18 cellular contexts compared by ENCODE assay signal in the genomic region with DNA sequence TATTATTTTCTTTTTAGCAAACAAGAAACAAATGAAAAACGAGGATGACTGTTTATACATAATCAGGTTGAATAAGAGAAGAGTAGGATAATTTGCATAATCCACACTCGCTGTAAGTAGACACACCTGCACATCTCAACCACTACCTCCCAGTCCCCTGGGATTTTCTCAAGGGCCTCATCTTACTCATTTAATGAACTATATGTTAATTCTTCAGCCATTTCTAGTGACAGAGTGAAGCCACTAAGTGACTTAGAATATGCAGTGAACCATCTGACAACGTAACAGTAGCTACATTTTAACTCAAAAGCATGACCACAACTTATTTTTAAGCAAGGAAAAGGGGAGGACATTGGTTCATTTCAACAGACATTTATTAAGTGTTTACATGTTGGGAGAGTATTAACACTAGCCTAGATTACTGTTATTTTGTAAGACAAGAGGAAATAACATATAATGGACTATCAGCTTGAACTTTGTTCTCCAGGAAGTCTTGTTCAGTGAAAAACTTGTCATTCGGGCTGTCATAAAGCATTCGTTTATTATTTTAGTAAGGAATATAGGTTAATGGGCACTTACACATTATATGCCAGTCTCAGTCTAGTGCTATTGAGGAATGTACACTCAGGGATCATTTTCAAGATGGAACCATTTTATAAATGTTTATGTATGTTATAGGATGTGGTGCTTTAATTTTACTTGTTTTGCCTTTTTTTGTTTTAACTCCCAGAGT.
DNase-seq lines count a peak whose midpoint lies in the region; ATAC-seq, FAIRE-seq and TF ChIP-seq lines count a peak whose summit lies in the region.
"Had no signal": no experiment of that assay in that cellular context is flagged by ENCODE, and none has a peak within 500 bp of the region (broad histone marks: within the 10 kb centered on the region; RNA-seq: fewer than 3 reads in every experiment).

No MANE protein-coding gene starts in this region.

- H3K4me3 ChIP-seq in GM12878: no peak overlapping the region
- H3K4me3 ChIP-seq in BE2C (ENCODE audit: low read depth, low read length): no peak overlapping the region
- H3K4me3 ChIP-seq: sigmoid colon, SJCRH30 had no signal

- peak; percentile 53 for ATAC-seq in GM18909 (IDR thresholded peaks at IDR 0.05; ENCODE audit: poor library complexity, unreplicated experiment)
- peak; percentile 79 for ATAC-seq in GM21786 (IDR thresholded peaks at IDR 0.05; ENCODE audit: unreplicated experiment)
- peak; percentile 77 for ATAC-seq in HG03175 (IDR thresholded peaks at IDR 0.05; ENCODE audit: unreplicated experiment)
- peak; percentile 92 for ATAC-seq in GM12878
- ATAC-seq: left lobe of liver had no signal

- H3K79me2 ChIP-seq in GM12878 (ENCODE audit: control insufficient read depth, insufficient read depth, low read length): no peaks in the 10 kb centered on the region

- DNase-seq in GM12878 (ENCODE audit: low read depth, low spot score) (no peak), cerebellar nuclear complex (lab: John Stamatoyannopoulos, UW) (no peak), BE2C (no peak), activated gamma-delta T cell (lab: John Stamatoyannopoulos, UW) (no peak)
- DNase-seq: activated CD4-positive, alpha-beta T cell treated with anti-CD3 and anti-CD28 coated beads, Interleukin-2, amount 50 U/mL, for 4 hours; activated T-cell treated with anti-CD3 and anti-CD28 coated beads, Interleukin-2, amount 50 U/mL, for 48 hours; endodermal cell; MV-4-11; NCI-H226; occipital lobe; OCI-M1; sigmoid colon; SJCRH30 had no signal

- H3K9me3 ChIP-seq in GM12878 (replicated peaks; ENCODE audit: control insufficient read depth, insufficient read depth, low read length) (no peaks in the 10 kb centered on the region), BE2C (no peaks in the 10 kb centered on the region)
- H3K9me3 ChIP-seq: sigmoid colon, SJCRH30 had no signal

- H2AFZ ChIP-seq in GM12878 (ENCODE audit: control insufficient read depth, low read depth, low read length): no peak overlapping the region

- no peaks in the 10 kb centered on the region for H4K20me1 ChIP-seq in GM12878 (ENCODE audit: control insufficient read depth, insufficient read depth)

- no peak for TF ChIP-seq POLR2A in GM12878 (IDR thresholded peaks at IDR 0.05; ENCODE audit: low read depth, low read length)

- no peak for FAIRE-seq in GM12878 (lab: Jason Lieb, UNC)
- FAIRE-seq: D721Med had no signal

- H3K36me3 ChIP-seq in GM12878 (ENCODE audit: control insufficient read depth in 2 of 2, insufficient read depth in 2 of 2, low read length in 1 of 2): no peaks in the 10 kb centered on the region
- no peaks in the 10 kb centered on the region for H3K36me3 ChIP-seq in BE2C
- H3K36me3 ChIP-seq: sigmoid colon, SJCRH30 had no signal

- intact Hi-C loops in GM12878 (cut with micrococcal nuclease; ENCODE audit: unreplicated experiment): no loop called here

- no peak overlapping the region for H3K27ac ChIP-seq in GM12878 (ENCODE audit: control insufficient read depth, insufficient read depth)
- H3K27ac ChIP-seq: sigmoid colon, SJCRH30 had no signal

- H3K27me3 ChIP-seq in GM12878 (replicated peaks in 1 of 2; ENCODE audit: control insufficient read depth in 2 of 2, insufficient read depth in 2 of 2, low read length in 1 of 2) (no peaks in the 10 kb centered on the region), BE2C (no peaks in the 10 kb centered on the region)
- H3K27me3 ChIP-seq: sigmoid colon, SJCRH30 had no signal

- CTCF ChIA-PET in GM12878 (lab: Yijun Ruan, JAX): interaction anchor here (1.2 to 1.5 kb wide), 2 partner anchors 10 to 49 kb away, joined by 3 read pairs; no protein-coding TSS in a partner anchor

- POLR2A ChIA-PET in GM12878 (lab: Charles Lee): no interaction called here

- H3K4me2 ChIP-seq in GM12878 (ENCODE audit: control insufficient read depth, insufficient read depth): no peak overlapping the region

- 6% methylated on average over 5 of the region's 5 CpGs for WGBS in GM12878 (ENCODE audit: insufficient coverage, insufficient replicate concordance, low lambda C conversion rate, missing lambda C conversion rate)

- TF ChIP-seq EP300 in GM12878 (IDR thresholded peaks at IDR 0.05; ENCODE audit: borderline replicate concordance in 1 of 2, control insufficient read depth in 1 of 2, low read depth in 2 of 2, low read length in 2 of 2): peak; percentile 43 to 52; a peak in 2 of 4 replicates

- RAD21 ChIA-PET in GM12878 (lab: Charles Lee; ENCODE audit: unreplicated experiment): no interaction called here

- SMC1A ChIA-PET in GM12878 (lab: Charles Lee; ENCODE audit: uncharacterized antibody, unreplicated experiment): no interaction called here

- TF ChIP-seq CTCF in GM12878 (IDR thresholded peaks at IDR 0.05 in 2 of 3, conservative IDR thresholded peaks at IDR 0.05 in 1 of 3; ENCODE audit: control insufficient read depth in 2 of 3, extremely low read depth in 1 of 3, insufficient read depth in 1 of 3, low read depth in 3 of 3, low read length in 3 of 3) (no peak), BE2C (IDR thresholded peaks at IDR 0.05; ENCODE audit: low read depth, low read length) (no peak)

- TF ChIP-seq RAD21 in GM12878 (IDR thresholded peaks at IDR 0.05; ENCODE audit: insufficient read depth, low read depth, low read length): no peak

- BruUV-seq in GM12878 (replicated peaks; lab: Mats Ljungman, UMichigan): no TSS peak

- in situ Hi-C loops in GM12878 (cut with MboI): no loop called here

- H3K4me1 ChIP-seq in GM12878 (ENCODE audit: control insufficient read depth, insufficient read depth, low read length) (no peaks in the 10 kb centered on the region), BE2C (peaks cover 3% of the 10 kb centered on the region; the same call in 1 of the 2 replicates)
- H3K4me1 ChIP-seq: sigmoid colon, SJCRH30 had no signal

- H3K9ac ChIP-seq in GM12878 (ENCODE audit: control insufficient read depth, insufficient read depth, low read length): no peak overlapping the region

TF ChIP-seq in GM12878, 131 proteins besides CTCF, POLR2A, EP300 and RAD21:
- TF ChIP-seq, protein P1, sequence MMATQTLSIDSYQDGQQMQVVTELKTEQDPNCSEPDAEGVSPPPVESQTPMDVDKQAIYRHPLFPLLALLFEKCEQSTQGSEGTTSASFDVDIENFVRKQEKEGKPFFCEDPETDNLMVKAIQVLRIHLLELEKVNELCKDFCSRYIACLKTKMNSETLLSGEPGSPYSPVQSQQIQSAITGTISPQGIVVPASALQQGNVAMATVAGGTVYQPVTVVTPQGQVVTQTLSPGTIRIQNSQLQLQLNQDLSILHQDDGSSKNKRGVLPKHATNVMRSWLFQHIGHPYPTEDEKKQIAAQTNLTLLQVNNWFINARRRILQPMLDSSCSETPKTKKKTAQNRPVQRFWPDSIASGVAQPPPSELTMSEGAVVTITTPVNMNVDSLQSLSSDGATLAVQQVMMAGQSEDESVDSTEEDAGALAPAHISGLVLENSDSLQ (IDR thresholded peaks at IDR 0.05): no peak
- TF ChIP-seq IKZF2 (IDR thresholded peaks at IDR 0.05) (peak; percentile 20 to 24; a peak in 1 of 4 replicates), NR2F1 (conservative IDR thresholded peaks at IDR 0.05) (no peak), IKZF1 (conservative IDR thresholded peaks at IDR 0.05) (0 out of 2 replicates have a peak, but pooled peaks have one; percentile 15), CBX3 (IDR thresholded peaks at IDR 0.05; ENCODE audit: borderline replicate concordance, low read depth) (no peak), BMI1 (IDR thresholded peaks at IDR 0.05; ENCODE audit: borderline replicate concordance) (0 out of 2 replicates have a peak, but pooled peaks have one; percentile 31), SUZ12 (IDR thresholded peaks at IDR 0.05; ENCODE audit: unreplicated experiment) (no peak), MEF2B (IDR thresholded peaks at IDR 0.05; ENCODE audit: partially characterized antibody, poor library complexity, severe bottlenecking) (peak; percentile 86), MTA2 (IDR thresholded peaks at IDR 0.05; ENCODE audit: low read depth) (peak; percentile 74; the same call in 1 of the 2 replicates), SMARCA5 (IDR thresholded peaks at IDR 0.05) (no peak), ZNF217 (IDR thresholded peaks at IDR 0.05) (0 out of 2 replicates have a peak, but pooled peaks have one; percentile 57)
